Comparison of ENCODE assay signal across 21 cellular contexts in the genomic region with DNA sequence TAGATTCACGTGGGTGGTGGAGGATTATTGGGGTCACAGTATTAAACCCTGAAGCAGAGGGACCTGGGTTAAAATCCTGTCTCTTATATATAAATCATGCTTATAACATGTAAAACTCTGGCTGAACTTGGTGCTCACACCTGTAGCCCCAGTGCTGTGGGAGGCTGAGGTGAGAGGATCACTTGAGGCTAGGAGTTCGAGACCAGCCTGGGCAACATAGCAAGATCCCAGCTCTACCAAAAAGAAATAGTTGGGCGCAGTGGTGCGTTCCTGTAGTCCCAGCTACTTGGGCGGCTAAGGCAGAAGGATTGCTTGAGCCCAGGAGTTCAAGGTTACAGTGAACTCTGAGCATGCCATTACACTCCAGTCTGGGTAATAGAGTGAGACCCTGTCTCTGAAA. TPM values are rescaled to one million over a fixed set of nuclear protein-coding genes. Genes with fewer than 3 reads are reported as not detected.
DNase-seq lines count a peak whose midpoint lies in the region; ATAC-seq and TF ChIP-seq lines count a peak whose summit lies in the region.
"Had no signal": no experiment of that assay in that cellular context is flagged by ENCODE, and none has a peak within 500 bp of the region (broad histone marks: within the 10 kb centered on the region; RNA-seq: fewer than 3 reads in every experiment).

No MANE protein-coding gene starts in this region.

- no peak for TF ChIP-seq CTCF in CD8-positive, alpha-beta T cell (IDR thresholded peaks at IDR 0.05)

- no peak for ATAC-seq in CD4-positive, CD25-positive, alpha-beta regulatory T cell (ENCODE audit: low read depth in 2 of 2)
- no peak for ATAC-seq in CD8-positive, alpha-beta T cell
- ATAC-seq in activated T-helper 17 cell treated with anti-CD3 and anti-CD28 coated beads, Interleukin-2, amount 50 U/mL, for 72 hours (replicated peaks): no peak
- no peak for ATAC-seq in naive thymus-derived CD8-positive, alpha-beta T cell
- no peak for ATAC-seq in HG03175 (IDR thresholded peaks at IDR 0.05; ENCODE audit: unreplicated experiment)
- ATAC-seq: activated CD4-positive, alpha-beta T cell treated with anti-CD3 and anti-CD28 coated beads for 36 hours; left colon had no signal

- H3K27ac ChIP-seq in CD4-positive, CD25-positive, alpha-beta regulatory T cell (ENCODE audit: insufficient read depth, low read length, poor library complexity, severe bottlenecking): no peak overlapping the region
- H3K27ac ChIP-seq in CD8-positive, alpha-beta T cell (ENCODE audit: low read depth, low read length): no peak overlapping the region

- peaks cover 11 to 50% (median 26%) of the 10 kb centered on the region in 4 donors for H3K4me1 Mint-ChIP-seq in CD4-positive, CD25-positive, alpha-beta regulatory T cell
- H3K4me1 Mint-ChIP-seq in CD8-positive, alpha-beta T cell (ENCODE audit: low read depth): peaks cover 48% of the 10 kb centered on the region
- H3K4me1 Mint-ChIP-seq in activated T-helper 17 cell treated with anti-CD3 and anti-CD28 coated beads, Interleukin-2, amount 50 U/mL, for 72 hours: peaks cover 12% of the 10 kb centered on the region
- peaks cover 16 to 42% (median 36%) of the 10 kb centered on the region in 4 donors for H3K4me1 Mint-ChIP-seq in naive thymus-derived CD8-positive, alpha-beta T cell

- no peak for DNase-seq in CD4-positive, CD25-positive, alpha-beta regulatory T cell
- DNase-seq in CD8-positive, alpha-beta T cell: no peak
- DNase-seq in naive thymus-derived CD8-positive, alpha-beta T cell: no peak
- DNase-seq in A172 (ENCODE audit: low spot score) (no peak), SHP77 treated with DMSO at 0.1 percent for 48 hours (lab: John Stamatoyannopoulos, UW) (no peak)
- DNase-seq: activated CD4-positive, alpha-beta T cell treated with anti-CD3 and anti-CD28 coated beads for 36 hours; activated effector memory CD4-positive, alpha-beta T cell treated with Interleukin-2 at 50 U/mL for 16 hours; amniotic stem cell; DMS53; HCEC 1CT; head of caudate nucleus; left colon; mesendoderm; naive B cell; NCI-H1105; NCI-H2029 treated with DMSO at 0.1 percent for 48 hours; SHP77; substantia nigra had no signal

- intact Hi-C loops in CD8-positive, alpha-beta T cell (cut with DNase I, micrococcal nuclease): loop anchor here (5.0 kb wide), 2 partner anchors 484 to 759 kb away; partner anchors contain the start of genes ZNF606 (in 1 of the 2) and ZNF671 (in 1 of the 2)

- no peaks in the 10 kb centered on the region for H3K9me3 ChIP-seq in CD4-positive, CD25-positive, alpha-beta regulatory T cell (ENCODE audit: control insufficient read depth in 2 of 2, low read length in 2 of 2)
- no peaks in the 10 kb centered on the region for H3K9me3 ChIP-seq in CD8-positive, alpha-beta T cell (ENCODE audit: low read length)

- no peaks in the 10 kb centered on the region for H3K27me3 ChIP-seq in CD4-positive, CD25-positive, alpha-beta regulatory T cell (ENCODE audit: control insufficient read depth, insufficient read depth, low read length)
- no peaks in the 10 kb centered on the region for H3K27me3 ChIP-seq in CD8-positive, alpha-beta T cell (ENCODE audit: insufficient read depth, low read length)

- H3K4me1 ChIP-seq in CD4-positive, CD25-positive, alpha-beta regulatory T cell (ENCODE audit: control insufficient read depth, insufficient read depth, low read length, poor library complexity, severe bottlenecking): peaks cover 21% of the 10 kb centered on the region
- H3K4me1 ChIP-seq in CD8-positive, alpha-beta T cell (ENCODE audit: insufficient read depth, low read length): peaks cover 20% of the 10 kb centered on the region

- H3K4me3 Mint-ChIP-seq in CD4-positive, CD25-positive, alpha-beta regulatory T cell: peak overlapping the region; percentile 16 to 90 (median 72)
- peak overlapping the region; percentile 26 for H3K4me3 Mint-ChIP-seq in CD8-positive, alpha-beta T cell
- no peak overlapping the region for H3K4me3 Mint-ChIP-seq in activated T-helper 17 cell treated with anti-CD3 and anti-CD28 coated beads, Interleukin-2, amount 50 U/mL, for 72 hours
- peak overlapping the region in 7 of 10 donors; percentile 7 to 94 (median 48) for H3K4me3 Mint-ChIP-seq in naive thymus-derived CD8-positive, alpha-beta T cell
- H3K4me3 Mint-ChIP-seq: dendritic cell treated with granulocyte-macrophage colony-stimulating factor and Interleukin-4, amounts not matched to agents 40 ng/mL and 50 ng/mL, for 4 days had no signal

- CTCF ChIA-PET in CD8-positive, alpha-beta T cell (lab: Charles Lee): no interaction called here

- H3K27ac Mint-ChIP-seq in CD4-positive, CD25-positive, alpha-beta regulatory T cell: peak overlapping the region in 1 of 3 donors; percentile 42
- H3K27ac Mint-ChIP-seq in CD8-positive, alpha-beta T cell: no peak overlapping the region
- H3K27ac Mint-ChIP-seq in activated T-helper 17 cell treated with anti-CD3 and anti-CD28 coated beads, Interleukin-2, amount 50 U/mL, for 72 hours: peak overlapping the region; percentile 56
- peak overlapping the region in 6 of 10 donors; percentile 4 to 74 (median 44) for H3K27ac Mint-ChIP-seq in naive thymus-derived CD8-positive, alpha-beta T cell
- H3K27ac Mint-ChIP-seq: activated CD4-positive, alpha-beta T cell treated with anti-CD3 and anti-CD28 coated beads for 36 hours; dendritic cell treated with granulocyte-macrophage colony-stimulating factor and Interleukin-4, amounts not matched to agents 40 ng/mL and 50 ng/mL, for 4 days had no signal

- peaks cover 0 to 4% (median 3%) of the 10 kb centered on the region in 7 donors for H3K9me3 Mint-ChIP-seq in CD4-positive, CD25-positive, alpha-beta regulatory T cell
- H3K9me3 Mint-ChIP-seq in CD8-positive, alpha-beta T cell: no peaks in the 10 kb centered on the region
- H3K9me3 Mint-ChIP-seq in activated T-helper 17 cell treated with anti-CD3 and anti-CD28 coated beads, Interleukin-2, amount 50 U/mL, for 72 hours: no peaks in the 10 kb centered on the region
- peaks cover 0 to 16% (median 3%) of the 10 kb centered on the region in 9 donors for H3K9me3 Mint-ChIP-seq in naive thymus-derived CD8-positive, alpha-beta T cell
- H3K9me3 Mint-ChIP-seq: dendritic cell treated with granulocyte-macrophage colony-stimulating factor and Interleukin-4, amounts not matched to agents 40 ng/mL and 50 ng/mL, for 4 days had no signal

- POLR2A ChIA-PET in CD8-positive, alpha-beta T cell (lab: Charles Lee): interaction anchor here (1.3 kb wide), 1 partner anchor 9 kb away, joined by 4 read pairs; no protein-coding TSS in a partner anchor
- POLR2A ChIA-PET in naive thymus-derived CD8-positive, alpha-beta T cell (lab: Charles Lee): no interaction called here

- H3K36me3 ChIP-seq in CD4-positive, CD25-positive, alpha-beta regulatory T cell (ENCODE audit: control insufficient read depth, insufficient read depth, low read length): peaks cover 32% of the 10 kb centered on the region
- H3K36me3 ChIP-seq in CD8-positive, alpha-beta T cell (ENCODE audit: insufficient read depth, low read length): peaks cover 20% of the 10 kb centered on the region

- peaks cover 47% of the 10 kb centered on the region for H3K36me3 Mint-ChIP-seq in CD4-positive, CD25-positive, alpha-beta regulatory T cell
- peaks cover 58% of the 10 kb centered on the region for H3K36me3 Mint-ChIP-seq in CD8-positive, alpha-beta T cell
- H3K36me3 Mint-ChIP-seq in activated T-helper 17 cell treated with anti-CD3 and anti-CD28 coated beads, Interleukin-2, amount 50 U/mL, for 72 hours (ENCODE audit: low read depth): peaks cover 45% of the 10 kb centered on the region
- H3K36me3 Mint-ChIP-seq in naive thymus-derived CD8-positive, alpha-beta T cell: peaks cover 22 to 56% (median 47%) of the 10 kb centered on the region in 3 donors

- no peak overlapping the region for H3K4me3 ChIP-seq in CD4-positive, CD25-positive, alpha-beta regulatory T cell (ENCODE audit: low read depth, low read length)
- no peak overlapping the region for H3K4me3 ChIP-seq in CD8-positive, alpha-beta T cell (ENCODE audit: low read depth, low read length)

- H3K27me3 Mint-ChIP-seq in CD4-positive, CD25-positive, alpha-beta regulatory T cell: peaks cover 5% of the 10 kb centered on the region
- no peaks in the 10 kb centered on the region for H3K27me3 Mint-ChIP-seq in CD8-positive, alpha-beta T cell (ENCODE audit: low read depth)
- H3K27me3 Mint-ChIP-seq in activated T-helper 17 cell treated with anti-CD3 and anti-CD28 coated beads, Interleukin-2, amount 50 U/mL, for 72 hours: no peaks in the 10 kb centered on the region
- no peaks in the 10 kb centered on the region for H3K27me3 Mint-ChIP-seq in naive thymus-derived CD8-positive, alpha-beta T cell
- H3K27me3 Mint-ChIP-seq: activated CD4-positive, alpha-beta T cell treated with anti-CD3 and anti-CD28 coated beads for 36 hours; dendritic cell treated with granulocyte-macrophage colony-stimulating factor and Interleukin-4, amounts not matched to agents 40 ng/mL and 50 ng/mL, for 4 days; naive B cell had no signal

RNA-seq across cellular contexts. Expression of gene ZNF805, which starts 2.4 kb away (rescaled TPM):
- total RNA-seq in CD4-positive, CD25-positive, alpha-beta regulatory T cell: 30.7 TPM
- 1 to 10 TPM; 1.9 to 6.6 (median 4.0) TPM for polyA plus RNA-seq in CD4-positive, CD25-positive, alpha-beta regulatory T cell
- 10 to 100 TPM; 49.1 to 49.2 TPM for total RNA-seq in CD8-positive, alpha-beta T cell
- total RNA-seq in activated T-helper 17 cell treated with anti-CD3 and anti-CD28 coated beads, Interleukin-2, amount 50 U/mL, for 72 hours: 10 to 100 TPM in 1 of 2 donors, 1 to 10 TPM in 1; 9.1 to 16.7 TPM
- 10 to 100 TPM; 22.3 to 24.3 TPM for total RNA-seq in naive thymus-derived CD8-positive, alpha-beta T cell
- polyA plus RNA-seq in naive thymus-derived CD8-positive, alpha-beta T cell: 1 to 10 TPM; 3.2 to 3.8 (median 3.6) TPM
- total RNA-seq in A172 (2014; rRNA removed; shearing (Covaris generic)): 12.7 and 15.4 TPM in 2 replicates

RNA-seq across cellular contexts. Expression of gene AURKC, which starts 12.0 kb away (rescaled TPM):
- 0.69 TPM for total RNA-seq in CD4-positive, CD25-positive, alpha-beta regulatory T cell
- under 1 TPM in 1 of 4 donors, not detected in 3; 0.22 TPM for polyA plus RNA-seq in CD4-positive, CD25-positive, alpha-beta regulatory T cell
- 1 to 10 TPM in 1 of 2 experiments, under 1 TPM in 1; 0.89 to 2.1 TPM for total RNA-seq in CD8-positive, alpha-beta T cell
- 1 to 10 TPM; 2.1 to 3.5 TPM for total RNA-seq in activated T-helper 17 cell treated with anti-CD3 and anti-CD28 coated beads, Interleukin-2, amount 50 U/mL, for 72 hours
- total RNA-seq in naive thymus-derived CD8-positive, alpha-beta T cell: 1 to 10 TPM; 1.0 to 2.0 TPM
- not detected for polyA plus RNA-seq in naive thymus-derived CD8-positive, alpha-beta T cell
- 1.3 and 1.8 TPM in 2 replicates for total RNA-seq in A172 (2014; rRNA removed; shearing (Covaris generic))

RNA-seq across cellular contexts. Expression of gene ZNF460, which starts 37.5 kb away (rescaled TPM):
- total RNA-seq in CD4-positive, CD25-positive, alpha-beta regulatory T cell: 68.5 TPM
- 1 to 10 TPM; 3.0 to 9.5 (median 5.3) TPM for polyA plus RNA-seq in CD4-positive, CD25-positive, alpha-beta regulatory T cell
- total RNA-seq in CD8-positive, alpha-beta T cell: 10 to 100 TPM; 49.9 to 57.1 TPM
- 100 to 1,000 TPM in 1 of 2 donors, 10 to 100 TPM in 1; 90.0 to 130 TPM for total RNA-seq in activated T-helper 17 cell treated with anti-CD3 and anti-CD28 coated beads, Interleukin-2, amount 50 U/mL, for 72 hours
- 10 to 100 TPM; 74.4 to 85.3 TPM for total RNA-seq in naive thymus-derived CD8-positive, alpha-beta T cell
- 1 to 10 TPM; 5.4 to 9.4 (median 6.0) TPM for polyA plus RNA-seq in naive thymus-derived CD8-positive, alpha-beta T cell
- total RNA-seq in A172 (2014; rRNA removed; shearing (Covaris generic)): 40.2 and 41.8 TPM in 2 replicates

RNA-seq across cellular contexts. Expression of gene ZNF264, which starts 51.5 kb away (rescaled TPM):
- 35.9 TPM for total RNA-seq in CD4-positive, CD25-positive, alpha-beta regulatory T cell
- polyA plus RNA-seq in CD4-positive, CD25-positive, alpha-beta regulatory T cell: 10 to 100 TPM; 12.9 to 25.4 (median 18.1) TPM
- 10 to 100 TPM; 54.7 to 57.0 TPM for total RNA-seq in CD8-positive, alpha-beta T cell
- total RNA-seq in activated T-helper 17 cell treated with anti-CD3 and anti-CD28 coated beads, Interleukin-2, amount 50 U/mL, for 72 hours: 10 to 100 TPM; 23.7 to 51.0 TPM
- total RNA-seq in naive thymus-derived CD8-positive, alpha-beta T cell: 10 to 100 TPM; 77.4 to 77.6 TPM
- 10 to 100 TPM; 21.7 to 30.6 (median 29.2) TPM for polyA plus RNA-seq in naive thymus-derived CD8-positive, alpha-beta T cell
- total RNA-seq in A172 (2014; rRNA removed; shearing (Covaris generic)): 20.5 and 33.3 TPM in 2 replicates
